22 cellular contexts compared by ENCODE assay signal in genomic region chr6:109153752-109154151, GRCh38.
"Had no signal": no experiment of that assay in that cellular context is flagged by ENCODE, and none has a peak within 500 bp of the region (broad histone marks: within the 10 kb centered on the region; RNA-seq: fewer than 3 reads in every experiment).

No MANE protein-coding gene starts in this region.

- H3K4me2 ChIP-seq: KMS-11 had no signal

- H3K9ac ChIP-seq: KMS-11 had no signal

- H3K27me3 ChIP-seq: SJSA1 had no signal

- FAIRE-seq: HTR-8/SVneo, RCC 7860 had no signal

- DNase-seq: MV-4-11, NCI-H1048, NCI-H1105, NCI-H1417, NCI-H146, NCI-H1694 treated with DMSO at 0.1 percent for 48 hours, NCI-H1930, NCI-H2081, NCI-H2107, NCI-H2227 treated with DMSO at 0.1 percent for 48 hours, NCI-H524, NCI-H69, NCI-H774, Right ventricle myocardium superior, RPMI8226, SIG-M5 had no signal

- H3K4me3 ChIP-seq: SJSA1, SK-N-MC had no signal

- H3K27ac ChIP-seq: HL-60, KMS-11, SJSA1, SK-N-MC had no signal

- H3K4me1 ChIP-seq: SJSA1 had no signal

- H3K9me3 ChIP-seq: SJSA1 had no signal
